Comparison of ENCODE assay signal across 24 cellular contexts in genomic region chr7:11436773-11437524, GRCh38.
DNase-seq lines count a peak whose midpoint lies in the region; ATAC-seq, FAIRE-seq and TF ChIP-seq lines count a peak whose summit lies in the region.
"Had no signal": no experiment of that assay in that cellular context is flagged by ENCODE, and none has a peak within 500 bp of the region (broad histone marks: within the 10 kb centered on the region; RNA-seq: fewer than 3 reads in every experiment).

No MANE protein-coding gene starts in this region.

- H3K4me3 ChIP-seq in IMR-90 (ENCODE audit: insufficient read depth, low read depth, low read length), result no peak overlapping the region
- H3K4me3 ChIP-seq in H1 (ENCODE audit: extremely low read depth in 1 of 4, insufficient read depth in 2 of 4, low read depth in 3 of 4, low read length in 4 of 4), result no peak overlapping the region
- H3K4me3 ChIP-seq in small intestine (ENCODE audit: low read depth in 1 of 2, low read length in 2 of 2), result no peak overlapping the region
- no peak overlapping the region for H3K4me3 ChIP-seq in SK-N-SH (ENCODE audit: low read depth in 2 of 2, low read length in 1 of 2)
- H3K4me3 ChIP-seq: BLaER1, HAP-1, SK-N-MC had no signal

- FAIRE-seq in H1 (lab: Jason Lieb, UNC), result peak; percentile 85
- FAIRE-seq in small intestine (lab: Jason Lieb, UNC), result no peak
- FAIRE-seq: D721Med had no signal

- no peak overlapping the region for H2BK12ac ChIP-seq in H1 (ENCODE audit: low read depth, low read length)

- H2AFZ ChIP-seq in IMR-90 (replicated peaks; ENCODE audit: low read length, poor library complexity), result no peak overlapping the region
- H2AFZ ChIP-seq in H1 (ENCODE audit: low read length), result no peak overlapping the region
- H2AFZ ChIP-seq in SK-N-SH (ENCODE audit: low read depth), result no peak overlapping the region

- DNase-seq in ELF-1 (ENCODE audit: low read depth, low spot score), result peak; percentile 18
- DNase-seq in IMR-90, result no peak
- DNase-seq in H1 (ENCODE audit: low read depth in 1 of 2, low spot score in 2 of 2), result no peak
- peak; percentile 20 for DNase-seq in iPS-NIHi7 (ENCODE audit: extremely low spot score)
- no peak for DNase-seq in small intestine
- DNase-seq in SIG-M5 (lab: John Stamatoyannopoulos, UW), result no peak
- DNase-seq in progenitor cell of endocrine pancreas (ENCODE audit: low spot score, unreplicated experiment), result no peak
- no peak for DNase-seq in SK-N-SH
- DNase-seq: CD4-positive, CD25-positive, alpha-beta regulatory T cell; HFFc6; Kasumi-1; MV-4-11; NCI-H1105; NCI-H1436 treated with DMSO at 0.1 percent for 48 hours; NCI-H187 treated with DMSO at 0.1 percent for 48 hours; NCI-H446 treated with DMSO at 0.1 percent for 48 hours; NCI-H526; SHP77; SW 1271 had no signal

- H2AK5ac ChIP-seq in IMR-90 (ENCODE audit: low read depth, low read length), result no peak overlapping the region
- H2AK5ac ChIP-seq in H1 (ENCODE audit: low read depth, low read length), result no peak overlapping the region

- H3K27me3 ChIP-seq in IMR-90 (ENCODE audit: control insufficient read depth, insufficient read depth, low read length) (no peaks in the 10 kb centered on the region), H1 (replicated peaks in 1 of 4; ENCODE audit: control insufficient read depth in 3 of 4, extremely low read depth in 1 of 4, insufficient read depth in 3 of 4, low read length in 3 of 4) (no peaks in the 10 kb centered on the region), small intestine (ENCODE audit: control insufficient read depth in 2 of 2, insufficient read depth in 2 of 2, low read length in 2 of 2) (no peaks in the 10 kb centered on the region), SK-N-SH (ENCODE audit: insufficient read depth) (no peaks in the 10 kb centered on the region)
- H3K27me3 ChIP-seq: BLaER1 had no signal

- H2BK15ac ChIP-seq in IMR-90 (ENCODE audit: low read depth, low read length) (no peak overlapping the region), H1 (ENCODE audit: low read length) (no peak overlapping the region)

- in situ Hi-C loops in IMR-90 (cut with MboI; ENCODE audit: low sequenced_read_pairs), result loop anchor here (25.0 kb wide), 3 partner anchors 625 to 1050 kb away; no protein-coding TSS in a partner anchor

- H3K4me1 Mint-ChIP-seq in progenitor cell of endocrine pancreas (ENCODE audit: low read depth), result no peaks in the 10 kb centered on the region
- H3K4me1 Mint-ChIP-seq: CD4-positive, CD25-positive, alpha-beta regulatory T cell had no signal

- H3K14ac ChIP-seq in IMR-90 (replicated peaks; ENCODE audit: low read depth, low read length), result no peak overlapping the region
- no peak overlapping the region for H3K14ac ChIP-seq in H1 (ENCODE audit: insufficient read length)

- no peaks in the 10 kb centered on the region for H3K23me2 ChIP-seq in H1 (ENCODE audit: low read depth, low read length)

- H3F3A ChIP-seq in SK-N-SH (replicated peaks; ENCODE audit: insufficient read depth), result no peaks in the 10 kb centered on the region

- H2BK120ac ChIP-seq in IMR-90 (ENCODE audit: low read depth, low read length), result no peak overlapping the region
- no peak overlapping the region for H2BK120ac ChIP-seq in H1 (replicated peaks; ENCODE audit: low read depth, low read length)

- no peak for TF ChIP-seq CTCF in IMR-90 (conservative IDR thresholded peaks at IDR 0.05; ENCODE audit: low read depth, low read length)
- no peak for TF ChIP-seq CTCF in H1 (IDR thresholded peaks at IDR 0.05; ENCODE audit: control extremely low read depth in 1 of 3, insufficient read depth in 1 of 3, low read depth in 1 of 3, low read length in 3 of 3)
- TF ChIP-seq CTCF in progenitor cell of endocrine pancreas (IDR thresholded peaks at IDR 0.05; ENCODE audit: unreplicated experiment), result no peak
- TF ChIP-seq CTCF in SK-N-SH (IDR thresholded peaks at IDR 0.05), result no peak

- POLR2A ChIA-PET in IMR-90 (lab: Charles Lee; ENCODE audit: unreplicated experiment) (no interaction called here), H1 (lab: Charles Lee; ENCODE audit: partially characterized antibody) (no interaction called here), SK-N-SH (lab: Yijun Ruan, JAX) (no interaction called here)

- TF ChIP-seq EP300 in H1 (IDR thresholded peaks at IDR 0.05; ENCODE audit: borderline replicate concordance in 1 of 2, low read depth in 2 of 2, low read length in 2 of 2) (no peak), SK-N-SH (IDR thresholded peaks at IDR 0.05; ENCODE audit: borderline replicate concordance in 1 of 2, low read depth in 1 of 2, low read length in 1 of 2) (no peak)

- TF ChIP-seq RAD21 in IMR-90 (IDR thresholded peaks at IDR 0.05; ENCODE audit: low read length) (no peak), H1 (IDR thresholded peaks at IDR 0.05 in 1 of 2, conservative IDR thresholded peaks at IDR 0.05 in 1 of 2; ENCODE audit: low read depth in 2 of 2, low read length in 2 of 2) (no peak), SK-N-SH (IDR thresholded peaks at IDR 0.05; ENCODE audit: low read length) (no peak)

- no peaks in the 10 kb centered on the region for H3K36me3 Mint-ChIP-seq in progenitor cell of endocrine pancreas (ENCODE audit: insufficient read depth)
- H3K36me3 Mint-ChIP-seq: CD4-positive, CD25-positive, alpha-beta regulatory T cell had no signal

- CTCF ChIA-PET in IMR-90 (lab: Yijun Ruan, JAX) (no interaction called here), H1 (lab: Charles Lee; ENCODE audit: partially characterized antibody) (interaction anchor here (1.0 kb wide), 1 partner anchor 13 kb away, joined by 3 read pairs; no protein-coding TSS in a partner anchor), SK-N-SH (lab: Yijun Ruan, JAX) (interaction anchor here (1.3 to 1.5 kb wide), 2 partner anchors 14 to 16 kb away, joined by 3 read pairs; no protein-coding TSS in a partner anchor)

- no peak for ATAC-seq in IMR-90 (ENCODE audit: low read depth)

- H3K9me3 ChIP-seq in IMR-90 (ENCODE audit: control insufficient read depth, insufficient read depth, low read length) (no peaks in the 10 kb centered on the region), H1 (ENCODE audit: insufficient read depth in 2 of 2, low read depth in 1 of 2, low read length in 1 of 2) (peaks cover 0 to 6% of the 10 kb centered on the region in 2 experiments; a peak in 2 of 4 replicates), small intestine (ENCODE audit: control insufficient read depth, low read depth) (no peaks in the 10 kb centered on the region), SK-N-SH (no peaks in the 10 kb centered on the region)
- H3K9me3 ChIP-seq: BLaER1, HAP-1 had no signal

- no peak overlapping the region for H3K27ac ChIP-seq in IMR-90 (ENCODE audit: insufficient read depth, low read length)
- H3K27ac ChIP-seq in H1 (ENCODE audit: low read depth, low read length), result no peak overlapping the region
- no peak overlapping the region for H3K27ac ChIP-seq in small intestine (ENCODE audit: low read depth in 1 of 2, low read length in 1 of 2)
- H3K27ac ChIP-seq in SK-N-SH (ENCODE audit: low read depth in 2 of 2, low read length in 1 of 2), result no peak overlapping the region
- H3K27ac ChIP-seq: BLaER1, RWPE1, SK-N-MC had no signal

- H3K23ac ChIP-seq in IMR-90 (ENCODE audit: low read depth, low read length) (no peak overlapping the region), H1 (ENCODE audit: insufficient read length) (no peak overlapping the region)

- H4K8ac ChIP-seq in IMR-90 (ENCODE audit: low read depth in 2 of 2, low read length in 2 of 2) (no peak overlapping the region), H1 (ENCODE audit: extremely low read depth, insufficient read depth, low read length) (no peak overlapping the region)

- H2AK9ac ChIP-seq in IMR-90 (replicated peaks; ENCODE audit: low read depth, low read length, poor library complexity), result no peak overlapping the region

- intact Hi-C loops in IMR-90 (cut with micrococcal nuclease), result no loop called here

- whole genome bisulfite sequencing in IMR-90 (ENCODE audit: extremely low coverage in 2 of 2, insufficient read length in 1 of 2), 2 experiments, result no CpG with 5 or more reads among the region's 2 CpGs
- 59% methylated on average over 2 of the region's 2 CpGs; no CpG with 5 or more reads in 1 of the 2 experiments for WGBS in H1 (ENCODE audit: extremely low coverage in 1 of 2, insufficient coverage in 1 of 2, insufficient read length in 1 of 2, insufficient replicate concordance in 2 of 2, low coverage in 1 of 2, low lambda C conversion rate in 2 of 2, missing lambda C conversion rate in 1 of 2), 2 experiments
- WGBS in small intestine, 3 donors, result 54 to 68% (median 66%) methylated on average over 2 of the region's 2 CpGs
- WGBS in SK-N-SH (ENCODE audit: low lambda C conversion rate), result 29% methylated on average over 2 of the region's 2 CpGs

- H4K20me1 ChIP-seq in IMR-90 (ENCODE audit: insufficient read depth, low read length), result no peaks in the 10 kb centered on the region
- no peaks in the 10 kb centered on the region for H4K20me1 ChIP-seq in H1 (replicated peaks in 1 of 2; ENCODE audit: control insufficient read depth in 1 of 2, insufficient read depth in 2 of 2, low read length in 2 of 2)
- no peaks in the 10 kb centered on the region for H4K20me1 ChIP-seq in SK-N-SH (ENCODE audit: insufficient read depth)
- H4K20me1 ChIP-seq: BLaER1 had no signal

- H3K18ac ChIP-seq in IMR-90 (ENCODE audit: low read depth, low read length) (no peak overlapping the region), H1 (ENCODE audit: extremely low read depth, low read length) (no peak overlapping the region)

- H4K91ac ChIP-seq in IMR-90 (ENCODE audit: insufficient read depth, low read depth, low read length), result no peak overlapping the region
- no peak overlapping the region for H4K91ac ChIP-seq in H1 (replicated peaks; ENCODE audit: insufficient read length, low read length)

- TF ChIP-seq POLR2A in IMR-90 (IDR thresholded peaks at IDR 0.05; ENCODE audit: low read depth, low read length) (no peak), H1 (IDR thresholded peaks at IDR 0.05; ENCODE audit: control extremely low read depth in 1 of 2, low read depth in 2 of 2, low read length in 2 of 2) (no peak)

- dilution Hi-C loops in IMR-90 (cut with HindIII; ENCODE audit: low sequenced_read_pairs, unreplicated experiment), result no loop called here

- H3K4ac ChIP-seq in IMR-90 (ENCODE audit: low read depth, low read length) (no peak overlapping the region), H1 (replicated peaks; ENCODE audit: insufficient read length, low read depth, low read length) (no peak overlapping the region)

- no peak overlapping the region for H3K9ac ChIP-seq in IMR-90 (ENCODE audit: low read depth, low read length)
- H3K9ac ChIP-seq in H1 (replicated peaks in 1 of 4; ENCODE audit: extremely low read depth in 1 of 4, low read depth in 3 of 4, low read length in 3 of 4), result no peak overlapping the region
- no peak overlapping the region for H3K9ac ChIP-seq in SK-N-SH
- H3K9ac ChIP-seq: BLaER1 had no signal

- H3K4me3 Mint-ChIP-seq in progenitor cell of endocrine pancreas (ENCODE audit: low read depth), result no peak overlapping the region
- H3K4me3 Mint-ChIP-seq: CD4-positive, CD25-positive, alpha-beta regulatory T cell; HFFc6 had no signal

- BruUV-seq in IMR-90 (replicated peaks; lab: Mats Ljungman, UMichigan), result no TSS peak

- no peaks in the 10 kb centered on the region for H3K4me1 ChIP-seq in IMR-90 (ENCODE audit: control insufficient read depth, insufficient read depth, low read length)
- peaks cover 0 to 3% (median 0%) of the 10 kb centered on the region in 4 experiments; a peak in 1 of 7 replicates for H3K4me1 ChIP-seq in H1 (replicated peaks in 1 of 4; ENCODE audit: control insufficient read depth in 3 of 4, insufficient read depth in 4 of 4, low read length in 3 of 4)
- no peaks in the 10 kb centered on the region for H3K4me1 ChIP-seq in small intestine (ENCODE audit: control insufficient read depth in 2 of 2, insufficient read depth in 1 of 2, low read depth in 1 of 2, low read length in 1 of 2)
- peaks cover 0 to 2% of the 10 kb centered on the region in 2 experiments; a peak in 1 of 4 replicates for H3K4me1 ChIP-seq in SK-N-SH (ENCODE audit: control insufficient read depth in 1 of 2, insufficient read depth in 2 of 2, low read depth in 1 of 2, low read length in 1 of 2)
- H3K4me1 ChIP-seq: BLaER1, HAP-1 had no signal

- no peaks in the 10 kb centered on the region for H3K79me2 ChIP-seq in H1 (ENCODE audit: control insufficient read depth in 1 of 2, insufficient read depth in 2 of 2, low read length in 2 of 2)
- no peaks in the 10 kb centered on the region for H3K79me2 ChIP-seq in SK-N-SH (ENCODE audit: insufficient read depth)

- H3K79me1 ChIP-seq in IMR-90 (ENCODE audit: low read depth in 1 of 2, low read length in 2 of 2) (no peaks in the 10 kb centered on the region), H1 (ENCODE audit: low read depth, low read length) (no peaks in the 10 kb centered on the region)

- H3K36me3 ChIP-seq in IMR-90 (ENCODE audit: control insufficient read depth, insufficient read depth, low read length), result no peaks in the 10 kb centered on the region
- H3K36me3 ChIP-seq in H1 (ENCODE audit: control insufficient read depth in 2 of 4, insufficient read depth in 4 of 4, low read length in 3 of 4), result peaks cover 0 to 4% (median 0%) of the 10 kb centered on the region in 4 experiments; a peak in 1 of 8 replicates
- no peaks in the 10 kb centered on the region for H3K36me3 ChIP-seq in small intestine (ENCODE audit: control insufficient read depth in 2 of 2, insufficient read depth in 2 of 2, low read length in 2 of 2)
- H3K36me3 ChIP-seq in SK-N-SH (replicated peaks in 1 of 2; ENCODE audit: control insufficient read depth in 1 of 2, insufficient read depth in 2 of 2, low read length in 1 of 2), result peaks cover 0 to 16% of the 10 kb centered on the region in 2 experiments
- H3K36me3 ChIP-seq: BLaER1, HAP-1 had no signal

- H3K56ac ChIP-seq in IMR-90 (ENCODE audit: extremely low read depth, insufficient read depth, low read length) (no peak overlapping the region), H1 (replicated peaks; ENCODE audit: insufficient read length, low read depth, low read length) (no peak overlapping the region)

- H2BK20ac ChIP-seq in IMR-90 (ENCODE audit: low read depth, low read length), result no peak overlapping the region
- no peak overlapping the region for H2BK20ac ChIP-seq in H1 (ENCODE audit: low read length)

- H3K9me2 ChIP-seq in SK-N-SH, result no peaks in the 10 kb centered on the region

- no peaks in the 10 kb centered on the region for H3K27me3 Mint-ChIP-seq in progenitor cell of endocrine pancreas
- H3K27me3 Mint-ChIP-seq: CD4-positive, CD25-positive, alpha-beta regulatory T cell had no signal

- H3K9me3 Mint-ChIP-seq in progenitor cell of endocrine pancreas (ENCODE audit: low read depth), result peaks cover 3% of the 10 kb centered on the region

- H2BK5ac ChIP-seq in IMR-90 (ENCODE audit: low read depth, low read length, poor library complexity, severe bottlenecking) (no peak overlapping the region), H1 (ENCODE audit: low read depth, low read length) (no peak overlapping the region)

- H3K4me2 ChIP-seq in IMR-90 (ENCODE audit: low read depth, low read length) (no peak overlapping the region), H1 (ENCODE audit: insufficient read depth in 1 of 2, low read depth in 2 of 2, low read length in 2 of 2) (no peak overlapping the region), SK-N-SH (no peak overlapping the region)
- H3K4me2 ChIP-seq: BLaER1 had no signal

- no peaks in the 10 kb centered on the region for H3K9me1 ChIP-seq in IMR-90 (ENCODE audit: insufficient read depth, low read length)

- H3K27ac Mint-ChIP-seq in progenitor cell of endocrine pancreas, result no peak overlapping the region
- H3K27ac Mint-ChIP-seq: CD4-positive, CD25-positive, alpha-beta regulatory T cell; HFFc6 had no signal

- no peak overlapping the region for H4K5ac ChIP-seq in IMR-90 (ENCODE audit: low read depth, low read length)
- no peak overlapping the region for H4K5ac ChIP-seq in H1 (ENCODE audit: insufficient read length, low read depth, low read length)

Comparison
In these comparisons a context has a peak if more than half of its experiments do, and no peak if none do; other contexts are left out.
1. DNase-seq: peak in ELF-1 (single experiment) and iPS-NIHi7 (single experiment); none in IMR-90 (single experiment), H1 (0 of 2), small intestine (single experiment), SIG-M5 (single experiment), progenitor cell of endocrine pancreas (single experiment) and SK-N-SH (single experiment).